Comparison of ENCODE assay signal across 7 cellular contexts in the genomic region with DNA sequence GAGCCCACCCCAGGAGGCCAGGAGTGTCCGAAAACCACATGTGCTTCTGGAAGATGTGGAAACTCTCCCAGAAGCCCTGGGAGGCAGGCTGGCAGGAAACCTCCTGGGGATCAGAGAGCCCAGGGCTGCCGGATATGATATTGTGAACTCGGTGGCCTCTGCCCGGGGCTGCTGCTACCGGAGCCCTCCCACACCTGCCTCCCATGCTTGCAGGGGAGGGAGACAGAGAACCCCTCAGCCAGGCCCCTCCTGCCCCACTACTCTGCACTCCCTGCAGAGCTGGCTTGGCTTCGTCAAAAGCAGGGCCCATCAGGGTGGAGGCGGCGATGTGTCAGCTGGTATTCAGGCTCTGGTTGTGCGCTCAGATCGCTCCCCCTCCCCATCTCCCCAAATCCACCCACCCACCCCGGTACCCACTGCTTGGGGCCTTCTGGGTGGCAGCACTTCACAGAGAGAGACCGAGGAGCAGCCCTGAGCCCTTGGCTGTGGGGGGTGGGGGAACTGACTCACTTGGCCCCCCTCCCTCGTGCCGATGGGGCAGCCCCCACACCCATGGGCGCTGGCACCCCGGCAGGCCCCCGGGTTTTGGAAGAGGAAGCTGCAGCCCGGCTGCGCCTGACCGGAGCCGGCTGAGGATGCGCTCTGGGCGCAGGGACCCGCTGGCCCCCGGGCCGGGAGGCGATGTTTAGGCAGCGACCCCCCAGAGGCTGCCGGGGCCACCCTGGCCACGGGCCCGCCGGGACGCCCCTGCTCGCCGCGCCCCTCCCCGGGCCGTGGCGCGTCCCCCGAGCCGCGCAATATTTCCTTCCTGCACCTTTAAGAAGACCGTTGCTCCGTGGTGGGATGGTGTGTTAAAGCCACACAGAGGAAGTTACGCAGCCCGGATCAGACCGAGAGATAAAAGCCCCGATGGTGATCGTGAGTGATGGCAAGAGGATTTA. TPM values are rescaled to one million over a fixed set of nuclear protein-coding genes. Genes with fewer than 3 reads are reported as not detected.
DNase-seq lines count a peak whose midpoint lies in the region; ATAC-seq and TF ChIP-seq lines count a peak whose summit lies in the region.

No MANE protein-coding gene starts in this region.

- intact Hi-C loops in OCI-LY7 (cut with micrococcal nuclease; ENCODE audit: unreplicated experiment) = loop anchor here (10.0 kb wide), 1 partner anchor 396 kb away; no protein-coding TSS in a partner anchor
- intact Hi-C loops in prostate gland (cut with DNase I) = no loop called here

- TF ChIP-seq POLR2A in prostate gland (IDR thresholded peaks at IDR 0.05) = no peak

- H3K36me3 ChIP-seq in OCI-LY7 (ENCODE audit: insufficient read depth, low read length) (no peaks in the 10 kb centered on the region), prostate gland (no peaks in the 10 kb centered on the region)

- no peak for TF ChIP-seq CTCF in OCI-LY7 (conservative IDR thresholded peaks at IDR 0.05; ENCODE audit: low read length)
- TF ChIP-seq CTCF in fibroblast of the aortic adventitia (IDR thresholded peaks at IDR 0.05; ENCODE audit: insufficient read depth, low read length) = no peak
- no peak for TF ChIP-seq CTCF in prostate gland (IDR thresholded peaks at IDR 0.05)

- CTCF ChIA-PET in OCI-LY7 (lab: Charles Lee; ENCODE audit: unreplicated experiment) = no interaction called here

- H3K9me3 ChIP-seq in OCI-LY7 (ENCODE audit: low read length) (no peaks in the 10 kb centered on the region), prostate gland (no peaks in the 10 kb centered on the region)

- BruUV-seq in OCI-LY7 (replicated peaks; lab: Mats Ljungman, UMichigan) = no TSS peak

- no peaks in the 10 kb centered on the region for H3K9me2 ChIP-seq in OCI-LY7 (ENCODE audit: insufficient read depth, low read length)

- H3K4me2 ChIP-seq in OCI-LY7 (ENCODE audit: low read length) = peak overlapping the region; percentile 68

- H3K4me3 ChIP-seq in OCI-LY7 (ENCODE audit: low read depth, low read length, poor library complexity, severe bottlenecking) (peak overlapping the region; percentile 72), fibroblast of the aortic adventitia (ENCODE audit: low read depth, low read length) (peak overlapping the region; percentile 73), prostate gland (peak overlapping the region; percentile 53 to 57)

- H4K20me1 ChIP-seq in OCI-LY7 (ENCODE audit: insufficient read depth, low read length) = no peaks in the 10 kb centered on the region

- H3K4me1 ChIP-seq in OCI-LY7 (ENCODE audit: insufficient read depth, low read length, poor library complexity, severe bottlenecking) (peaks cover 34% of the 10 kb centered on the region), prostate gland (replicated peaks) (peaks cover 9% of the 10 kb centered on the region)

- DNase-seq in GM19238 (ENCODE audit: insufficient read length, low spot score) (peak; percentile 23), OCI-LY7 (ENCODE audit: low spot score) (peak; percentile 70), fibroblast of the aortic adventitia (ENCODE audit: low read depth) (peak; percentile 80), prostate gland (ENCODE audit: low spot score) (no peak), HT-29 (ENCODE audit: low spot score) (no peak)
- DNase-seq in activated T-cell treated with anti-CD3 and anti-CD28 coated beads, Interleukin-2, amount 50 U/mL, for 1 hour = peak; percentile 53

- 5% methylated on average over 50 of the region's 50 CpGs for WGBS in prostate gland

- H3K27ac ChIP-seq in OCI-LY7 (ENCODE audit: low read depth, low read length, poor library complexity, severe bottlenecking) (peak overlapping the region; percentile 3), prostate gland (no peak overlapping the region)

- POLR2A ChIA-PET in OCI-LY7 (lab: Charles Lee) = no interaction called here

- no peaks in the 10 kb centered on the region for H3K79me2 ChIP-seq in OCI-LY7 (ENCODE audit: insufficient read depth, low read depth, low read length)

- ATAC-seq in HG03521 (IDR thresholded peaks at IDR 0.05; ENCODE audit: unreplicated experiment) = no peak

- H2AFZ ChIP-seq in OCI-LY7 (ENCODE audit: low read length) = peak overlapping the region; percentile 74

- no peaks in the 10 kb centered on the region for H3K27me3 ChIP-seq in prostate gland (replicated peaks; ENCODE audit: insufficient read depth)

RNA-seq across cellular contexts. Expression of a gene that starts 0.8 kb away (rescaled TPM):
- 5.4 and 7.5 TPM in 2 replicates for total RNA-seq in OCI-LY7 (2014; rRNA removed; shearing (Covaris generic))
- total RNA-seq in OCI-LY7 (2022) (1.9 and 3.2 TPM in 2 replicates), fibroblast of the aortic adventitia (ENCODE audit: low replicate concordance) (1.1 and 2.4 TPM in 2 replicates), prostate gland (10 to 100 TPM; 12.7 to 37.4 TPM)
- not detected in 2 replicates for total RNA-seq in HT-29 (2014; rRNA removed; shearing (Covaris generic))

Comparison
In these comparisons a context has a peak if more than half of its experiments do, and no peak if none do; other contexts are left out.
1. DNase-seq: peak in GM19238 (single experiment), OCI-LY7 (single experiment), activated T-cell treated with anti-CD3 and anti-CD28 coated beads, Interleukin-2, amount 50 U/mL, for 1 hour (single experiment) and fibroblast of the aortic adventitia (single experiment); none in prostate gland (single experiment) and HT-29 (single experiment).
2. Peak in every context shown above with its lines, with median percentiles within 50 percentile points of each other: H3K4me3 ChIP-seq.